Comparison of ENCODE assay signal across 1 cellular context in genomic region chr18:3305933-3306332, GRCh38.
TF ChIP-seq lines count a peak whose summit lies in the region.

No MANE protein-coding gene starts in this region.

TF ChIP-seq in SK-N-SH, 30 proteins besides CTCF, POLR2A, EP300 and RAD21:
- no peak for TF ChIP-seq IRF3 (IDR thresholded peaks at IDR 0.05; ENCODE audit: low read depth, low read length)
- TF ChIP-seq MXI1 (IDR thresholded peaks at IDR 0.05; ENCODE audit: low read depth, low read length): no peak
- TF ChIP-seq EZH2phosphoT487 (IDR thresholded peaks at IDR 0.05; ENCODE audit: borderline replicate concordance, low read depth): no peak
- no peak for TF ChIP-seq TAF1 (IDR thresholded peaks at IDR 0.05; ENCODE audit: borderline replicate concordance, low read depth, low read length)
- TF ChIP-seq POLR2AphosphoS5 (IDR thresholded peaks at IDR 0.05; ENCODE audit: low read depth, low read length): no peak
- TF ChIP-seq JUND (IDR thresholded peaks at IDR 0.05): no peak
- no peak for TF ChIP-seq YY1 (IDR thresholded peaks at IDR 0.05; ENCODE audit: low read depth)
- no peak for TF ChIP-seq RFX5 (IDR thresholded peaks at IDR 0.05; ENCODE audit: low read length)
- TF ChIP-seq TEAD4 (IDR thresholded peaks at IDR 0.05; ENCODE audit: borderline replicate concordance, insufficient read depth): no peak
- TF ChIP-seq MAX (IDR thresholded peaks at IDR 0.05; ENCODE audit: low read depth): no peak
- TF ChIP-seq TCF12 (IDR thresholded peaks at IDR 0.05): no peak
- no peak for TF ChIP-seq ZBTB33 (IDR thresholded peaks at IDR 0.05; ENCODE audit: borderline replicate concordance, low read depth)
- no peak for TF ChIP-seq FOXM1 (IDR thresholded peaks at IDR 0.05; ENCODE audit: low read depth)
- TF ChIP-seq RCOR1 (IDR thresholded peaks at IDR 0.05; ENCODE audit: low read length): no peak
- TF ChIP-seq SMC3 (IDR thresholded peaks at IDR 0.05; ENCODE audit: low read depth, low read length): no peak
- no peak for TF ChIP-seq SIN3A (IDR thresholded peaks at IDR 0.05; ENCODE audit: borderline replicate concordance, low read depth, low read length)
- TF ChIP-seq FOSL2 (IDR thresholded peaks at IDR 0.05; ENCODE audit: borderline replicate concordance, low read depth): no peak
- no peak for TF ChIP-seq USF2 (IDR thresholded peaks at IDR 0.05; ENCODE audit: borderline replicate concordance, low read depth, low read length)
- TF ChIP-seq MEF2A (IDR thresholded peaks at IDR 0.05; ENCODE audit: borderline replicate concordance, low read depth): no peak
- no peak for TF ChIP-seq NFIC (IDR thresholded peaks at IDR 0.05; ENCODE audit: borderline replicate concordance)
